Comparison of ENCODE assay signal across 23 cellular contexts in the genomic region with DNA sequence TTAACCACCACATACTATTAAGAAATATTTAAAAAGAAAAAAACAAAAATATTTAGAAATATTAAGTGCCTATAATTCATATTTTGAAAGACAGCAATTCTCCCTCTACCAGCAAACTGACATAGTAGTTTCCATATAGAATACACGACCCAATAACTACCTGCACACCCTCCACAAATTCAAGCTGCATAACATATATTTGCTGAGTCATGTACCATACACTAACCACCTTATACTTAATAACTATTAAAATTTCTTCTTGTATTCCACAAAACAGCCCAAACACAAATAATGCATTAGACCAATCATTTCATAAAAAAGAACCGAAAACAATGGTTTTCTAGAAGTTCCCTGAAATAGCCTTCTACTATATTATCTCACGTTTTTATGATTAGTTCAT. TPM values are rescaled to one million over a fixed set of nuclear protein-coding genes. Genes with fewer than 3 reads are reported as not detected.
DNase-seq lines count a peak whose midpoint lies in the region; ATAC-seq, FAIRE-seq and TF ChIP-seq lines count a peak whose summit lies in the region.
"Had no signal": no experiment of that assay in that cellular context is flagged by ENCODE, and none has a peak within 500 bp of the region (broad histone marks: within the 10 kb centered on the region; RNA-seq: fewer than 3 reads in every experiment).

No MANE protein-coding gene starts in this region.

- POLR2A ChIA-PET in K562 (lab: Yijun Ruan, JAX): interaction anchor here (0.7 kb wide), 1 partner anchor 9 kb away, joined by 3 read pairs; no protein-coding TSS in a partner anchor

- no TSS peak for BruUV-seq in K562 (replicated peaks; lab: Mats Ljungman, UMichigan)

- H3K27me3 Mint-ChIP-seq in GM23338 (ENCODE audit: insufficient read depth, low read depth, poor library complexity): no peaks in the 10 kb centered on the region
- H3K27me3 Mint-ChIP-seq in nephron progenitor cell (ENCODE audit: low read depth, poor library complexity): no peaks in the 10 kb centered on the region
- H3K27me3 Mint-ChIP-seq: CD4-positive, CD25-positive, alpha-beta regulatory T cell; CD8-positive, alpha-beta memory T cell; IgD-negative memory B cell had no signal

- no peaks in the 10 kb centered on the region for H3K4me1 Mint-ChIP-seq in GM23338
- no peaks in the 10 kb centered on the region for H3K4me1 Mint-ChIP-seq in nephron progenitor cell

- H3F3A ChIP-seq in GM23338 (replicated peaks; ENCODE audit: low read depth): no peaks in the 10 kb centered on the region

- 91% methylated on average over 3 of the region's 3 CpGs for WGBS in K562 (ENCODE audit: insufficient coverage, low coverage, missing lambda C conversion rate)

- ATAC-seq in GM23338 (no peak), K562 (no peak), GM18861 (IDR thresholded peaks at IDR 0.05; ENCODE audit: unreplicated experiment) (no peak)
- ATAC-seq: HCT116 had no signal

- H3K4me3 ChIP-seq in GM23338: no peak overlapping the region
- no peak overlapping the region for H3K4me3 ChIP-seq in Karpas-422 (ENCODE audit: low read length)
- no peak overlapping the region for H3K4me3 ChIP-seq in K562

- no peak for TF ChIP-seq POLR2A in K562 (conservative IDR thresholded peaks at IDR 0.05)

- H3K79me2 ChIP-seq in GM23338 (replicated peaks; ENCODE audit: insufficient read depth): peaks cover 22% of the 10 kb centered on the region
- H3K79me2 ChIP-seq in Karpas-422 (ENCODE audit: low read length): peaks cover 28% of the 10 kb centered on the region
- H3K79me2 ChIP-seq in K562 (ENCODE audit: control insufficient read depth, insufficient read depth, low read length): peaks cover 7% of the 10 kb centered on the region; the same call in 1 of the 3 replicates

- CTCF ChIA-PET in K562 (lab: Yijun Ruan, JAX; ENCODE audit: low intra/inter-chr PET ratio): no interaction called here

- H2AFZ ChIP-seq in GM23338 (no peak overlapping the region), Karpas-422 (ENCODE audit: low read length) (no peak overlapping the region), K562 (ENCODE audit: low read depth, low read length) (no peak overlapping the region)

- no peak for TF ChIP-seq RAD21 in K562 (CRISPR knock-in tag; conservative IDR thresholded peaks at IDR 0.05 in 1 of 2, IDR thresholded peaks at IDR 0.05 in 1 of 2)

- H3K36me3 ChIP-seq in GM23338 (ENCODE audit: insufficient read depth) (peaks cover 67% of the 10 kb centered on the region), Karpas-422 (ENCODE audit: insufficient read depth, low read length) (peaks cover 66% of the 10 kb centered on the region), K562 (ENCODE audit: control insufficient read depth, insufficient read depth, low read length) (peaks cover 93% of the 10 kb centered on the region)

- no peak for TF ChIP-seq EP300 in K562 (IDR thresholded peaks at IDR 0.05; ENCODE audit: low read length)

- H3K4me3 Mint-ChIP-seq in GM23338 (no peak overlapping the region), nephron progenitor cell (no peak overlapping the region)
- H3K4me3 Mint-ChIP-seq: HFFc6, IgD-negative memory B cell had no signal

- intact Hi-C loops in K562 (cut with micrococcal nuclease) (no loop called here), cardiac septum (cut with DNase I) (no loop called here)

- no peaks in the 10 kb centered on the region; the same call in 1 of the 2 replicates for H4K20me1 ChIP-seq in GM23338 (replicated peaks; ENCODE audit: insufficient read depth)
- no peaks in the 10 kb centered on the region for H4K20me1 ChIP-seq in Karpas-422 (ENCODE audit: insufficient read depth, low read depth, low read length)
- H4K20me1 ChIP-seq in K562 (replicated peaks; ENCODE audit: control insufficient read depth, insufficient read depth, low read length): no peaks in the 10 kb centered on the region

- H3K4me1 ChIP-seq in GM23338 (ENCODE audit: insufficient read depth) (no peaks in the 10 kb centered on the region), Karpas-422 (ENCODE audit: low read length) (peaks cover 24% of the 10 kb centered on the region), K562 (replicated peaks in 1 of 2; ENCODE audit: control insufficient read depth in 2 of 2, insufficient read depth in 2 of 2, low read length in 2 of 2) (no peaks in the 10 kb centered on the region; a peak in 1 of 5 replicates)
- H3K4me1 ChIP-seq: BE2C had no signal

- no peak for DNase-seq in GM23338 (ENCODE audit: low spot score)
- no peak for DNase-seq in Karpas-422
- no peak for DNase-seq in K562 (ENCODE audit: extremely low read depth in 1 of 4, low spot score in 3 of 4)
- DNase-seq in cardiac septum (ENCODE audit: low spot score): no peak
- no peak for DNase-seq in nephron progenitor cell
- DNase-seq in NCI-H526 treated with DMSO at 0.1 percent for 48 hours (lab: John Stamatoyannopoulos, UW): no peak
- DNase-seq: BE2C; C1 segment of cervical spinal cord; CD4-positive, CD25-positive, alpha-beta regulatory T cell; CD8-positive, alpha-beta memory T cell; COR-L47; DMS 273 treated with DMSO at 0.1 percent for 48 hours; DMS53; DND-41; EL; GOT3; H7; HFFc6 had no signal

- H3K4me2 ChIP-seq in GM23338 (no peak overlapping the region), Karpas-422 (ENCODE audit: low read depth, low read length, poor library complexity, severe bottlenecking) (no peak overlapping the region), K562 (ENCODE audit: insufficient read depth, low read length) (no peak overlapping the region)

- H3K27me3 ChIP-seq in GM23338 (ENCODE audit: insufficient read depth): no peaks in the 10 kb centered on the region
- H3K27me3 ChIP-seq in Karpas-422 (ENCODE audit: low read length): no peaks in the 10 kb centered on the region
- no peaks in the 10 kb centered on the region for H3K27me3 ChIP-seq in K562 (ENCODE audit: control insufficient read depth in 2 of 2, insufficient read depth in 2 of 2, low read length in 2 of 2)
- H3K27me3 ChIP-seq: BE2C had no signal

- TF ChIP-seq CTCF in GM23338 (conservative IDR thresholded peaks at IDR 0.05; ENCODE audit: low read depth in 2 of 2) (no peak), K562 (IDR thresholded peaks at IDR 0.05 in 2 of 3, conservative IDR thresholded peaks at IDR 0.05 in 1 of 3; ENCODE audit: insufficient read depth in 2 of 3, low read depth in 1 of 3, low read length in 3 of 3) (no peak), nephron progenitor cell (IDR thresholded peaks at IDR 0.05) (no peak)

- no peak overlapping the region for H3K9ac ChIP-seq in Karpas-422 (ENCODE audit: low read length)
- H3K9ac ChIP-seq in K562 (ENCODE audit: insufficient read depth in 1 of 2, low read depth in 2 of 2, low read length in 2 of 2): no peak overlapping the region

- H3K27ac Mint-ChIP-seq in GM23338 (peak overlapping the region; percentile 17), nephron progenitor cell (no peak overlapping the region)

- H3K9me2 ChIP-seq in GM23338 (ENCODE audit: insufficient read depth): no peaks in the 10 kb centered on the region
- no peaks in the 10 kb centered on the region for H3K9me2 ChIP-seq in Karpas-422 (replicated peaks; ENCODE audit: insufficient read depth, low read length)

- no peaks in the 10 kb centered on the region for H3K9me3 ChIP-seq in Karpas-422 (ENCODE audit: low read length)
- no peaks in the 10 kb centered on the region for H3K9me3 ChIP-seq in K562 (replicated peaks; ENCODE audit: control insufficient read depth, insufficient read depth, low read depth, low read length)
- H3K9me3 ChIP-seq: BE2C had no signal

- H3K36me3 Mint-ChIP-seq in GM23338 (ENCODE audit: low read depth) (peaks cover 74% of the 10 kb centered on the region), nephron progenitor cell (ENCODE audit: low read depth) (peaks cover 81% of the 10 kb centered on the region)

- no peak overlapping the region; the same call in 1 of the 2 replicates for H3K27ac ChIP-seq in GM23338 (ENCODE audit: low read depth)
- H3K27ac ChIP-seq in Karpas-422 (ENCODE audit: low read length): peak overlapping the region; percentile 28
- H3K27ac ChIP-seq in K562 (ENCODE audit: extremely low read depth, low read depth, low read length): no peak overlapping the region
- H3K27ac ChIP-seq: HL-60 had no signal

- H3K9me3 Mint-ChIP-seq in GM23338: no peaks in the 10 kb centered on the region
- no peaks in the 10 kb centered on the region for H3K9me3 Mint-ChIP-seq in nephron progenitor cell
- H3K9me3 Mint-ChIP-seq: CD4-positive, CD25-positive, alpha-beta regulatory T cell; CD8-positive, alpha-beta memory T cell; HFFc6; IgD-negative memory B cell had no signal

- in situ Hi-C loops in K562 (cut with MboI): no loop called here

- no peak for FAIRE-seq in K562 (lab: Jason Lieb, UNC)
- FAIRE-seq: GM12891 had no signal

- no peaks in the 10 kb centered on the region for H3K9me1 ChIP-seq in K562 (ENCODE audit: control insufficient read depth, insufficient read depth, low read length)

TF ChIP-seq in GM23338, 12 proteins besides CTCF, POLR2A, EP300 and RAD21 (continues in another document):
- TF ChIP-seq STAT1 (IDR thresholded peaks at IDR 0.05; ENCODE audit: unreplicated experiment): no peak

TF ChIP-seq in K562, 482 proteins besides CTCF, POLR2A, EP300 and RAD21 (continues in another document):
- no peak for TF ChIP-seq CBX3 (IDR thresholded peaks at IDR 0.05; ENCODE audit: borderline replicate concordance in 1 of 2, low read length in 2 of 2)
- peak; percentile 80 for TF ChIP-seq MAFG (tag; conservative IDR thresholded peaks at IDR 0.05)

RNA-seq across cellular contexts. Expression of a gene that starts 21.7 kb away (rescaled TPM):
- total RNA-seq in GM23338 (2014; rRNA removed; shearing (Covaris generic)): 38.3 and 50.6 TPM in 2 replicates
- polyA plus RNA-seq in GM23338 (2016; fragmentation: Nextera tagmentation; extraction: Ambion mirVana) (12.0 and 12.1 TPM in 2 replicates), K562 (2011; rRNA removed) (21.9 and 23.6 TPM in 2 replicates), K562 (2014; fragmentation: Illumina TruSeq; extraction: Trizol) (13.0 and 14.6 TPM in 2 replicates), K562 (2014; fragmentation: Nextera tagmentation; extraction: Ambion mirVana) (1 to 10 TPM; 3.4 to 5.2 TPM), K562 (2014; rRNA removed) (12.9 and 15.5 TPM in 2 replicates)
- total RNA-seq in Karpas-422 (2014; rRNA removed; shearing (Covaris generic); ENCODE audit: low replicate concordance): 27.4 and 29.4 TPM in 2 replicates
- total RNA-seq in K562 (2011; cell fraction: chromatin; rRNA removed; ENCODE audit: low replicate concordance): 13.8 and 20.8 TPM in 2 replicates
- 3.3 and 5.3 TPM in 2 replicates for total RNA-seq in K562 (2011; cell fraction: nucleolus; rRNA removed)
- 8.1 and 12.6 TPM in 2 replicates for total RNA-seq in K562 (2011; cell fraction: nucleoplasm; rRNA removed)
- total RNA-seq in K562 (2014; rRNA removed) (14.4 and 14.7 TPM in 2 replicates), K562 (2014; rRNA removed; fragmentation: Illumina TruSeq; extraction: Trizol) (18.5 and 21.2 TPM in 2 replicates), K562 (2015; rRNA removed; fragmentation: Illumina TruSeq; extraction: Trizol) (16.4 and 18.0 TPM in 2 replicates), K562 (2021) (20.9 and 22.8 TPM in 2 replicates), cardiac septum (18.0 TPM)
- 15.7 and 21.9 TPM in 2 replicates for polyA plus RNA-seq in K562 (2011; cell fraction: cytosol; rRNA removed)
- 12.3 and 14.5 TPM in 2 replicates for polyA plus RNA-seq in K562 (2011; cell fraction: nucleus; rRNA removed)
- polyA plus RNA-seq in K562 (2012): 8.3 and 10.1 TPM in 2 replicates
- polyA minus RNA-seq in K562 (2011; rRNA and poly(A)+ RNA removed): 44.1 and 54.7 TPM in 2 replicates
- 18.2 and 35.0 TPM in 2 replicates for polyA minus RNA-seq in K562 (2011; cell fraction: cytosol; rRNA and poly(A)+ RNA removed)
- 4.4 and 8.8 TPM in 2 replicates for polyA minus RNA-seq in K562 (2011; cell fraction: nucleus; rRNA and poly(A)+ RNA removed)
